ENCODE assay signal across 21 cellular contexts in genomic region chr20:50271674-50272412, GRCh38.
A peak's percentile ranks its signal among the peaks of the same experiment; 100 is the strongest.
DNase-seq lines count a peak whose midpoint lies in the region; ATAC-seq, FAIRE-seq and TF ChIP-seq lines count a peak whose summit lies in the region.
"Had no signal": no experiment of that assay in that cellular context is flagged by ENCODE, and none has a peak within 500 bp of the region (broad histone marks: within the 10 kb centered on the region; RNA-seq: fewer than 3 reads in every experiment).

No MANE protein-coding gene starts in this region.

- ATAC-seq in right cardiac atrium (peak; percentile 25 to 40), HG02759 (IDR thresholded peaks at IDR 0.05; ENCODE audit: unreplicated experiment) (no peak)
- ATAC-seq: SK-N-SH treated with all-trans-retinoic acid at 6 μM for 48 hours had no signal

- H3K27ac ChIP-seq in BLaER1 treated with 17β-estradiol and CSF1 and Interleukin-3, amounts not matched to agents 10 nM and 100 nM: peak overlapping the region in 8 of 11 experiments; percentile 5 to 89 (median 73); a peak in 13 of 22 replicates
- no peak overlapping the region for H3K27ac ChIP-seq in right cardiac atrium (ENCODE audit: low read length)
- H3K27ac ChIP-seq in MM.1S (ENCODE audit: low read length): no peak overlapping the region

- peaks cover 0 to 17% (median 0%) of the 10 kb centered on the region in 11 experiments; a peak in 3 of 22 replicates for H3K27me3 ChIP-seq in BLaER1 treated with 17β-estradiol and CSF1 and Interleukin-3, amounts not matched to agents 10 nM and 100 nM
- H3K27me3 ChIP-seq in right cardiac atrium (ENCODE audit: control insufficient read depth, insufficient read depth) (no peaks in the 10 kb centered on the region), MM.1S (replicated peaks; ENCODE audit: insufficient read depth, low read length) (peaks cover 95% of the 10 kb centered on the region)

- no peak for TF ChIP-seq POLR2A in GM12892 (IDR thresholded peaks at IDR 0.05; ENCODE audit: low read depth, low read length)

- peak overlapping the region in 2 of 10 experiments; percentile 37 to 55; a peak in 2 of 20 replicates for H3K4me3 ChIP-seq in BLaER1 treated with 17β-estradiol and CSF1 and Interleukin-3, amounts not matched to agents 10 nM and 100 nM
- no peak overlapping the region for H3K4me3 ChIP-seq in right cardiac atrium (ENCODE audit: low read length)
- no peak overlapping the region for H3K4me3 ChIP-seq in MM.1S (ENCODE audit: low read length)

- no peaks in the 10 kb centered on the region for H3K9me2 ChIP-seq in MM.1S (replicated peaks; ENCODE audit: insufficient read depth, low read length)

- no peaks in the 10 kb centered on the region for H3K9me3 Mint-ChIP-seq in chondrocyte (ENCODE audit: low read depth)
- H3K9me3 Mint-ChIP-seq: activated CD4-positive, alpha-beta T cell treated with anti-CD3 and anti-CD28 coated beads, Interleukin-2, amount 10 ng/mL, durations not matched to agents 24 days and 14 days; nephron progenitor cell had no signal

- no peaks in the 10 kb centered on the region for H3K36me3 Mint-ChIP-seq in chondrocyte (ENCODE audit: low read depth)

- intact Hi-C loops in right cardiac atrium (cut with DNase I): loop anchor here in 2 of 4 donors (5.0 to 10.0 kb wide), 3 partner anchors 60 to 193 kb away; partner anchors contain the start of gene CEBPB (in 1 of the 2)

- H3K27me3 Mint-ChIP-seq in chondrocyte (ENCODE audit: low read depth): no peaks in the 10 kb centered on the region

- peak; percentile 23 for DNase-seq in NOMO-1 treated with DMSO at 0.1 percent for 48 hours (lab: John Stamatoyannopoulos, UW; ENCODE audit: unreplicated experiment)
- DNase-seq in right cardiac atrium: peak; percentile 59 to 86 (median 83)
- peak; percentile 44 for DNase-seq in pons (ENCODE audit: low spot score)
- no peak for DNase-seq in MM.1S
- no peak for DNase-seq in GM12892 (ENCODE audit: insufficient read length)
- no peak for DNase-seq in chondrocyte (ENCODE audit: low spot score)
- DNase-seq: activated CD4-positive, alpha-beta T cell treated with anti-CD3 and anti-CD28 coated beads, Interleukin-2, amount 10 ng/mL, durations not matched to agents 24 days and 14 days; activated naive CD4-positive, alpha-beta T cell treated with Interleukin-2 at 50 U/mL for 16 hours; Calu3; KG1; mammary epithelial cell; NCI-H1105 treated with DMSO at 0.1 percent for 48 hours; NCI-H526 treated with DMSO at 0.1 percent for 48 hours; nephron progenitor cell; stimulated activated CD4-positive, alpha-beta T cell treated with anti-CD3 and anti-CD28 coated beads, Interleukin-2, amount 100 ng/mL, for 24 hours had no signal

- 0 out of 22 replicates have a peak, but pooled peaks cover 0 to 3% (median 0%) of the 10 kb centered on the region in 11 experiments for H4K20me1 ChIP-seq in BLaER1 treated with 17β-estradiol and CSF1 and Interleukin-3, amounts not matched to agents 10 nM and 100 nM
- H4K20me1 ChIP-seq in MM.1S (ENCODE audit: insufficient read depth, low read length): no peaks in the 10 kb centered on the region

- no peak overlapping the region for H3K27ac Mint-ChIP-seq in chondrocyte (ENCODE audit: unreplicated experiment)
- H3K27ac Mint-ChIP-seq: activated CD4-positive, alpha-beta T cell treated with anti-CD3 and anti-CD28 coated beads, Interleukin-2, amount 10 ng/mL, durations not matched to agents 24 days and 14 days; nephron progenitor cell had no signal

- no peak for FAIRE-seq in GM12892 (lab: Jason Lieb, UNC)
- FAIRE-seq: endometrium, H1, TTC549 had no signal

- no peaks in the 10 kb centered on the region for H3K36me3 ChIP-seq in BLaER1 treated with 17β-estradiol and CSF1 and Interleukin-3, amounts not matched to agents 10 nM and 100 nM
- H3K36me3 ChIP-seq in MM.1S (replicated peaks; ENCODE audit: insufficient read depth, low read length): no peaks in the 10 kb centered on the region

- H3K4me3 Mint-ChIP-seq in chondrocyte (ENCODE audit: unreplicated experiment): no peak overlapping the region
- H3K4me3 Mint-ChIP-seq: activated CD4-positive, alpha-beta T cell treated with anti-CD3 and anti-CD28 coated beads, Interleukin-2, amount 10 ng/mL, durations not matched to agents 24 days and 14 days; nephron progenitor cell had no signal

- H2AFZ ChIP-seq in MM.1S (ENCODE audit: low read length): no peak overlapping the region

- H3F3A ChIP-seq in MM.1S (ENCODE audit: insufficient read depth, low read length): no peaks in the 10 kb centered on the region

- H3K79me2 ChIP-seq in MM.1S (ENCODE audit: low read length): no peaks in the 10 kb centered on the region

- 82% methylated on average over 13 of the region's 13 CpGs for WGBS in right cardiac atrium

- no peaks in the 10 kb centered on the region for H3K9me3 ChIP-seq in BLaER1 treated with 17β-estradiol and CSF1 and Interleukin-3, amounts not matched to agents 10 nM and 100 nM (replicated peaks in 1 of 11)
- no peaks in the 10 kb centered on the region for H3K9me3 ChIP-seq in right cardiac atrium (ENCODE audit: control insufficient read depth, low read length)
- H3K9me3 ChIP-seq in MM.1S (replicated peaks; ENCODE audit: insufficient read depth, low read length): no peaks in the 10 kb centered on the region

- peak overlapping the region in 6 of 11 experiments; percentile 30 to 70 (median 58); a peak in 7 of 22 replicates for H3K9ac ChIP-seq in BLaER1 treated with 17β-estradiol and CSF1 and Interleukin-3, amounts not matched to agents 10 nM and 100 nM
- H3K9ac ChIP-seq in MM.1S (ENCODE audit: low read length): no peak overlapping the region

- peak overlapping the region; percentile 82 to 97 (median 93) for H3K4me2 ChIP-seq in BLaER1 treated with 17β-estradiol and CSF1 and Interleukin-3, amounts not matched to agents 10 nM and 100 nM
- no peak overlapping the region for H3K4me2 ChIP-seq in MM.1S (ENCODE audit: low read depth, low read length)

- peaks cover 5% of the 10 kb centered on the region for H3K4me1 Mint-ChIP-seq in chondrocyte (ENCODE audit: low read depth)

- H3K4me1 ChIP-seq in BLaER1 treated with 17β-estradiol and CSF1 and Interleukin-3, amounts not matched to agents 10 nM and 100 nM: peaks cover 45 to 100% (median 93%) of the 10 kb centered on the region in 10 experiments
- H3K4me1 ChIP-seq in right cardiac atrium (ENCODE audit: control insufficient read depth, insufficient read depth, low read length) (peaks cover 3% of the 10 kb centered on the region), MM.1S (ENCODE audit: low read length) (no peaks in the 10 kb centered on the region)

- TF ChIP-seq CTCF in MM.1S (IDR thresholded peaks at IDR 0.05; ENCODE audit: low read length) (no peak), chondrocyte (IDR thresholded peaks at IDR 0.05) (no peak)

Comparison
In these comparisons a context has a peak if more than half of its experiments do, and no peak if none do; other contexts are left out.
1. H3K27ac ChIP-seq: peak in BLaER1 treated with 17β-estradiol and CSF1 and Interleukin-3, amounts not matched to agents 10 nM and 100 nM (8 of 11); none in right cardiac atrium (single experiment) and MM.1S (single experiment).
2. DNase-seq: peak in NOMO-1 treated with DMSO at 0.1 percent for 48 hours (single experiment), right cardiac atrium (3 of 3) and pons (single experiment); none in MM.1S (single experiment), GM12892 (single experiment) and chondrocyte (single experiment).